In genomic region chr20:22690000-22690399, GRCh38 we compare ENCODE assay signal across 17 cellular contexts.
A peak's percentile ranks its signal among the peaks of the same experiment; 100 is the strongest.
DNase-seq lines count a peak whose midpoint lies in the region; ATAC-seq and TF ChIP-seq lines count a peak whose summit lies in the region.
"Had no signal": no experiment of that assay in that cellular context is flagged by ENCODE, and none has a peak within 500 bp of the region (broad histone marks: within the 10 kb centered on the region; RNA-seq: fewer than 3 reads in every experiment).

No MANE protein-coding gene starts in this region.

- H3K36me3 ChIP-seq in endodermal cell (ENCODE audit: control insufficient read depth, insufficient read depth, low read length) = no peaks in the 10 kb centered on the region
- H3K36me3 ChIP-seq in liver (ENCODE audit: control insufficient read depth in 4 of 4, insufficient read depth in 3 of 4, low read depth in 1 of 4, low read length in 3 of 4) = no peaks in the 10 kb centered on the region
- no peaks in the 10 kb centered on the region for H3K36me3 ChIP-seq in H7 (replicated peaks; ENCODE audit: control insufficient read depth, insufficient read depth, low read length)

- TF ChIP-seq CTCF in endodermal cell (conservative IDR thresholded peaks at IDR 0.05) (no peak), liver (IDR thresholded peaks at IDR 0.05; ENCODE audit: low read depth, low read length, missing input control) (no peak)

- H3K4me3 Mint-ChIP-seq in endodermal cell = no peak overlapping the region
- H3K4me3 Mint-ChIP-seq: CD4-positive, alpha-beta memory T cell; H9 had no signal

- peaks cover 4% of the 10 kb centered on the region for H3K4me1 Mint-ChIP-seq in endodermal cell
- H3K4me1 Mint-ChIP-seq: CD4-positive, alpha-beta memory T cell had no signal

- H3K4me3 ChIP-seq in endodermal cell (ENCODE audit: low read length) (peak overlapping the region; percentile 22), liver (ENCODE audit: low read depth in 1 of 3, low read length in 3 of 3) (no peak overlapping the region), H7 (ENCODE audit: insufficient read depth, low read depth, low read length) (no peak overlapping the region)

- no peak for ATAC-seq in HG03025 (IDR thresholded peaks at IDR 0.05; ENCODE audit: low FRiP score, unreplicated experiment)

- no peak overlapping the region for H3K9ac ChIP-seq in endodermal cell (ENCODE audit: extremely low read depth, low read length, poor library complexity, severe bottlenecking)
- H3K9ac ChIP-seq in liver (ENCODE audit: low read depth in 1 of 2, low read length in 2 of 2) = no peak overlapping the region

- TF ChIP-seq RAD21 in liver (IDR thresholded peaks at IDR 0.05) = no peak

- H3K27ac ChIP-seq in endodermal cell (ENCODE audit: low read depth, low read length) = no peak overlapping the region
- no peak overlapping the region for H3K27ac ChIP-seq in liver (ENCODE audit: low read depth in 1 of 2, low read length in 2 of 2)
- H3K27ac ChIP-seq: C4-2B, HL-60 had no signal

- H3K4me1 ChIP-seq in endodermal cell (ENCODE audit: control insufficient read depth, insufficient read depth, low read length) = no peaks in the 10 kb centered on the region
- peaks cover 1 to 23% (median 11%) of the 10 kb centered on the region in 4 donors for H3K4me1 ChIP-seq in liver (ENCODE audit: control insufficient read depth in 4 of 4, insufficient read depth in 4 of 4, low read length in 3 of 4)

- H3K9me3 ChIP-seq in endodermal cell (ENCODE audit: control insufficient read depth, low read length) = peaks cover 27% of the 10 kb centered on the region
- H3K9me3 ChIP-seq in liver (ENCODE audit: control insufficient read depth in 4 of 4, low read length in 3 of 4) = no peaks in the 10 kb centered on the region

- WGBS in endodermal cell (ENCODE audit: insufficient coverage in 1 of 2, insufficient read length in 1 of 2), 2 experiments = 97 to 100% methylated on average over 2 to 7 of the region's 7 CpGs
- WGBS in liver = 59% methylated on average over 7 of the region's 7 CpGs

- H3K9me3 Mint-ChIP-seq in endodermal cell = peaks cover 23% of the 10 kb centered on the region

- H3K27me3 ChIP-seq in endodermal cell (ENCODE audit: control insufficient read depth, insufficient read depth, low read length, poor library complexity, severe bottlenecking) (no peaks in the 10 kb centered on the region), liver (ENCODE audit: control insufficient read depth in 4 of 4, insufficient read depth in 4 of 4, low read length in 3 of 4) (no peaks in the 10 kb centered on the region), H7 (ENCODE audit: control insufficient read depth, insufficient read depth, low read length) (no peaks in the 10 kb centered on the region)

- DNase-seq in CD1c-positive myeloid dendritic cell (ENCODE audit: extremely low spot score) (peak; percentile 21), MV-4-11 (lab: John Stamatoyannopoulos, UW) (peak; percentile 22), endodermal cell (no peak), H7 (no peak)
- no peak for DNase-seq in activated CD4-positive, CD25-positive, alpha-beta regulatory T cell treated with anti-CD3 and anti-CD28 coated beads, Interleukin-2, amount 50 U/mL, for 72 hours
- DNase-seq: AML-193; CD4-positive, alpha-beta memory T cell; DMS79; GDM1; GOT3; H9; IMR-90; KBM-7 had no signal

- no peak overlapping the region for H3K27ac Mint-ChIP-seq in endodermal cell
- H3K27ac Mint-ChIP-seq: CD4-positive, alpha-beta memory T cell; H9 had no signal

- H3K27me3 Mint-ChIP-seq in endodermal cell (ENCODE audit: insufficient read depth) = peaks cover 16% of the 10 kb centered on the region

- H3K36me3 Mint-ChIP-seq in endodermal cell (ENCODE audit: low read depth) = no peaks in the 10 kb centered on the region
- H3K36me3 Mint-ChIP-seq: CD4-positive, alpha-beta memory T cell had no signal

TF ChIP-seq in liver, 16 proteins besides CTCF, POLR2A, EP300 and RAD21:
- TF ChIP-seq EGR1 (IDR thresholded peaks at IDR 0.05; ENCODE audit: low read depth in 2 of 2) (no peak), YY1 (IDR thresholded peaks at IDR 0.05) (peak; percentile 83), MAX (IDR thresholded peaks at IDR 0.05) (peak; percentile 52), FOXA2 (IDR thresholded peaks at IDR 0.05) (peak; percentile 39), ZBTB33 (IDR thresholded peaks at IDR 0.05) (peak; percentile 23), ATF3 (IDR thresholded peaks at IDR 0.05) (no peak), RXRA (IDR thresholded peaks at IDR 0.05) (peak; percentile 49 to 65), GABPA (IDR thresholded peaks at IDR 0.05 in 1 of 2, conservative IDR thresholded peaks at IDR 0.05 in 1 of 2) (peak; percentile 48 to 77), NR2F2 (IDR thresholded peaks at IDR 0.05) (no peak), JUND (IDR thresholded peaks at IDR 0.05) (no peak), HNF4G (IDR thresholded peaks at IDR 0.05) (no peak), SP1 (IDR thresholded peaks at IDR 0.05) (no peak), HNF4A (conservative IDR thresholded peaks at IDR 0.05) (peak in 1 of 2 donors; percentile 37), TAF1 (conservative IDR thresholded peaks at IDR 0.05) (no peak)

Comparison
In these comparisons a context has a peak if more than half of its experiments do, and no peak if none do; other contexts are left out.
1. DNase-seq: peak in CD1c-positive myeloid dendritic cell (single experiment) and MV-4-11 (single experiment); none in endodermal cell (single experiment), H7 (single experiment) and activated CD4-positive, CD25-positive, alpha-beta regulatory T cell treated with anti-CD3 and anti-CD28 coated beads, Interleukin-2, amount 50 U/mL, for 72 hours (single experiment).